Comparison of ENCODE assay signal across 8 cellular contexts in the genomic region with DNA sequence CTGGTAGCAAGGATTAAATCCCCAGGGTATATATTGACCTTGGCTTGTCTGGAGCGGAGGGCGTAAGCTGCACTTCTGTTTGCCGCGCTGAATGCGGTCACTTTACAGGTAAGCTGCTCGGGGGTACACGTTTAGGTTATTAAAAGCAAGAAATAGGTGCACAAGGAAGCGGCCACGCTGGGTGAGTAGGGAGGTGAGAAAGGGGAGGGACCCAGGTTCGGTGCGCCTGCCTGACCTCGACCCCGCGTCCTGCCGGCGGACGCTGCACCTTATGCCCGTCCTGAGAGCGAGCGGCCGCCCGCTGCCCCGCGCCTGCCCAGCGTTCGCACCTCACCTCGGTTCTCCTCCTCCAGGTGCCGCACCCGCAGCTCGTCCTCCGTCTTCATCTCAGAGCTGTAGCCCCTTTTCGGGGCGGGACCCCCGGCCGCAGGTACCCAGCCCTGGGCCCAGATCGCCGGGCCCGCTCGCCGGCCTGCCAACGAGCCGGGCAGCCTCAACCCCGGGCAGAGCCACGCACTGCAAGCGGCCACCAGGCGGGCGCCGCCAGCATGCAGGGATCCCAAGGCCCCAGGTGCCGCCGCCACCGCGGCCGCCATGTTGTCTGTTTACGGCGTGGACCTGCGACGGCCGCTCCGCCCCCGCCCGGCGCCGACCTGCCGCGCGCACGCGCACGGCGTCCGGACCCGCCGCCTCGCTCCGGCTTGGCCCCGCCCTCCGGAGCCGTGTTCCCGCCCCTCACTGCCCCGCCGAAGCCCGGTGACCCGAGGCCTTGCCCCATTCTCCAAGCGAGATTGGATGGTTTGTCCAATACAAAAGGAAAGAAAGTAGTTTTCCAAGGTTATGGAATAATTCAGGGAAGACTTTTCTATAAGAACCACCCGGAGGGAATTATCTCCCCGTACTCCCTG. TPM values are rescaled to one million over a fixed set of nuclear protein-coding genes. Genes with fewer than 3 reads are reported as not detected.
DNase-seq lines count a peak whose midpoint lies in the region; ATAC-seq lines count a peak whose summit lies in the region.

A gene with protein sequence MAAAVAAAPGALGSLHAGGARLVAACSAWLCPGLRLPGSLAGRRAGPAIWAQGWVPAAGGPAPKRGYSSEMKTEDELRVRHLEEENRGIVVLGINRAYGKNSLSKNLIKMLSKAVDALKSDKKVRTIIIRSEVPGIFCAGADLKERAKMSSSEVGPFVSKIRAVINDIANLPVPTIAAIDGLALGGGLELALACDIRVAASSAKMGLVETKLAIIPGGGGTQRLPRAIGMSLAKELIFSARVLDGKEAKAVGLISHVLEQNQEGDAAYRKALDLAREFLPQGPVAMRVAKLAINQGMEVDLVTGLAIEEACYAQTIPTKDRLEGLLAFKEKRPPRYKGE (minus strand): TSS at position 625 of the 908 bp plus-strand sequence. CDS start 29 bp downstream, at position 596.

- peak in 13 of 14 donors; percentile 33 to 90 (median 74) for DNase-seq in C1 segment of cervical spinal cord (lab: John Stamatoyannopoulos, UW)
- DNase-seq in NCI-H774 (lab: John Stamatoyannopoulos, UW), result peak; percentile 75
- DNase-seq in effector CD8-positive, alpha-beta T cell (lab: John Stamatoyannopoulos, UW), result peak; percentile 74
- peak; percentile 87 to 88 for DNase-seq in memory B cell (ENCODE audit: low spot score in 2 of 2)
- DNase-seq in stimulated activated CD8-positive, alpha-beta memory T cell treated with anti-CD3 and anti-CD28 coated beads, Interleukin-12 subunit alpha, Interleukin-12 subunit beta, amount 100 ng/mL, for 1 hour (ENCODE audit: low read depth), result peak; percentile 67

- CTCF ChIA-PET in activated CD8-positive, alpha-beta memory T cell treated with anti-CD3 and anti-CD28 coated beads for 36 hours (lab: Charles Lee), result interaction anchor here (0.9 kb wide), 1 partner anchor 55 kb away, joined by 4 read pairs; no protein-coding TSS in a partner anchor

- peak within 1 kb of the TSS; percentile 93 for H3K27ac Mint-ChIP-seq in memory B cell

- peaks cover 14% of the 10 kb centered on the region for H3K36me3 Mint-ChIP-seq in memory B cell

- H3K27me3 Mint-ChIP-seq in memory B cell, result no peaks in the 10 kb centered on the region

- peaks cover 31% of the 10 kb centered on the region for H3K4me1 Mint-ChIP-seq in memory B cell

- peak within 1 kb of the TSS; percentile 97 for H3K4me3 Mint-ChIP-seq in memory B cell

- ATAC-seq in GM19035 (IDR thresholded peaks at IDR 0.05; ENCODE audit: unreplicated experiment) (peak; percentile 85), HG03342 (IDR thresholded peaks at IDR 0.05; ENCODE audit: unreplicated experiment) (peak; percentile 96), memory B cell (ENCODE audit: low read depth) (peak; percentile 94)

- no peaks in the 10 kb centered on the region for H3K9me3 Mint-ChIP-seq in memory B cell

- POLR2A ChIA-PET in activated CD8-positive, alpha-beta memory T cell treated with anti-CD3 and anti-CD28 coated beads for 36 hours (lab: Charles Lee), result interaction anchor here (1.7 kb wide), 1 partner anchor 62 kb away, joined by 12 read pairs; a partner anchor contains a TSS

RNA-seq across cellular contexts. Expression of the gene that starts here (rescaled TPM):
- 10 to 100 TPM; 28.2 to 31.4 TPM for total RNA-seq in activated CD8-positive, alpha-beta memory T cell treated with anti-CD3 and anti-CD28 coated beads for 36 hours

Comparison
In these comparisons a context has a peak if more than half of its experiments do, and no peak if none do; other contexts are left out.
1. Peak in every context shown above with its lines: DNase-seq and ATAC-seq.